34 cellular contexts compared by ENCODE assay signal in genomic region chr20:58461104-58461503, GRCh38. TPM values are rescaled to one million over a fixed set of nuclear protein-coding genes. Genes with fewer than 3 reads are reported as not detected.
"Had no signal": no experiment of that assay in that cellular context is flagged by ENCODE, and none has a peak within 500 bp of the region (broad histone marks: within the 10 kb centered on the region; RNA-seq: fewer than 3 reads in every experiment).

No MANE protein-coding gene starts in this region.

- H3K27ac Mint-ChIP-seq: activated CD4-positive, alpha-beta T cell treated with anti-CD3 and anti-CD28 coated beads, Interleukin-2, amount 10 ng/mL, durations not matched to agents 7 days and 5 days; activated CD8-positive, alpha-beta T cell treated with anti-CD3 and anti-CD28 coated beads, Interleukin-2, amount 10 ng/mL, durations not matched to agents 7 days and 5 days; activated naive CD4-positive, alpha-beta T cell treated with anti-CD3 and anti-CD28 coated beads for 36 hours; activated T-cell treated with anti-CD3 and anti-CD28 coated beads, Interleukin-2, amount 50 U/mL, for 24 hours; activated T-helper 2 cell treated with anti-CD3 and anti-CD28 coated beads, Interferon-gamma antibody, Interleukin-2, Interleukin-4, amounts not matched to agents 10 μg/mL and 5 μg/mL and 100 μg/mL, durations not matched to agents 14 hours and 24 hours and 36 hours; T-helper 1 cell treated with Interleukin-12 subunit alpha and Interleukin-12 subunit beta and Interleukin-4 antibody, amounts not matched to agents 30 μg/mL and 1 μg/mL, for 36 hours; T-helper 2 cell treated with Interferon-gamma antibody and Interleukin-4, amounts not matched to agents 5 μg/mL and 100 μg/mL, for 36 hours had no signal

- H2AFZ ChIP-seq: PC-9 had no signal

- H3K27me3 Mint-ChIP-seq: activated T-cell treated with anti-CD3 and anti-CD28 coated beads, Interleukin-2, amount 50 U/mL, for 24 hours; brain had no signal

- H3K4me1 Mint-ChIP-seq: activated CD4-positive, alpha-beta T cell treated with anti-CD3 and anti-CD28 coated beads, Interleukin-2, amount 10 ng/mL, durations not matched to agents 7 days and 5 days had no signal

- H3K4me3 ChIP-seq: adrenal gland, PC-9, SJCRH30 had no signal

- H3K27me3 ChIP-seq: adrenal gland, SJCRH30 had no signal

- H3K9ac ChIP-seq: SK-N-SH had no signal

- H3K36me3 ChIP-seq: adrenal gland, SJCRH30 had no signal

- DNase-seq: activated CD4-positive, alpha-beta T cell treated with anti-CD3 and anti-CD28 coated beads, Interleukin-2, amount 10 ng/mL, durations not matched to agents 7 days and 5 days; activated CD4-positive, alpha-beta T cell treated with anti-CD3 and anti-CD28 coated beads, Interleukin-2, amount 50 U/mL, for 48 hours; activated CD8-positive, alpha-beta T cell treated with anti-CD3 and anti-CD28 coated beads, Interleukin-2, amount 10 ng/mL, durations not matched to agents 7 days and 5 days; activated gamma-delta T cell treated with Interleukin-2 at 50 U/mL for 16 hours; activated naive CD4-positive, alpha-beta T cell treated with anti-CD3 and anti-CD28 coated beads for 36 hours; activated T-cell treated with anti-CD3 and anti-CD28 coated beads, Interleukin-2, amount 50 U/mL, for 24 hours; adrenal gland; central memory CD4-positive, alpha-beta T cell; Kasumi-1; KG1; MM.1S; MV-4-11; NCI-H1092; NCI-H1436 treated with DMSO at 0.1 percent for 48 hours; NCI-H1694 treated with DMSO at 0.1 percent for 48 hours; NCI-H2029; NCI-H2107; NCI-H2171; NCI-H510A; NCI-H526; NCI-H748 treated with DMSO at 0.1 percent for 48 hours; NK-92 treated with Interleukin-12 subunit alpha and Interleukin-12 subunit beta, amount 100 ng/mL, for 24 hours; PC-9; SHP77; SJCRH30; SK-N-SH had no signal

- H3K36me3 Mint-ChIP-seq: activated naive CD4-positive, alpha-beta T cell treated with anti-CD3 and anti-CD28 coated beads, Interleukin-2, amount 50 U/mL, for 72 hours had no signal

- ATAC-seq: activated CD8-positive, alpha-beta T cell treated with anti-CD3 and anti-CD28 coated beads, Interleukin-2, amount 10 ng/mL, durations not matched to agents 7 days and 5 days; activated naive CD4-positive, alpha-beta T cell treated with anti-CD3 and anti-CD28 coated beads, Interleukin-2, amount 50 U/mL, for 72 hours had no signal

- H3K9me3 Mint-ChIP-seq: activated CD4-positive, alpha-beta T cell treated with anti-CD3 and anti-CD28 coated beads, Interleukin-2, amount 10 ng/mL, durations not matched to agents 7 days and 5 days; activated naive CD4-positive, alpha-beta T cell treated with anti-CD3 and anti-CD28 coated beads for 36 hours; activated naive CD4-positive, alpha-beta T cell treated with anti-CD3 and anti-CD28 coated beads, Interleukin-2, amount 50 U/mL, for 72 hours; activated T-cell treated with anti-CD3 and anti-CD28 coated beads, Interleukin-2, amount 50 U/mL, for 24 hours; activated T-helper 2 cell treated with anti-CD3 and anti-CD28 coated beads, Interferon-gamma antibody, Interleukin-2, Interleukin-4, amounts not matched to agents 10 μg/mL and 5 μg/mL and 100 μg/mL, durations not matched to agents 14 hours and 24 hours and 36 hours; T-helper 1 cell treated with Interleukin-12 subunit alpha and Interleukin-12 subunit beta and Interleukin-4 antibody, amounts not matched to agents 30 μg/mL and 1 μg/mL, for 36 hours; T-helper 2 cell treated with Interferon-gamma antibody and Interleukin-4, amounts not matched to agents 5 μg/mL and 100 μg/mL, for 36 hours had no signal

- H3K4me1 ChIP-seq: adrenal gland, SJCRH30 had no signal

- H3K4me2 ChIP-seq: PC-9, SK-N-SH had no signal

- FAIRE-seq: RCC 7860, TTC549 had no signal

- H3K27ac ChIP-seq: adrenal gland, PC-9, SJCRH30 had no signal

- H3K4me3 Mint-ChIP-seq: activated CD4-positive, alpha-beta T cell treated with anti-CD3 and anti-CD28 coated beads, Interleukin-2, amount 10 ng/mL, durations not matched to agents 7 days and 5 days; activated CD8-positive, alpha-beta T cell treated with anti-CD3 and anti-CD28 coated beads, Interleukin-2, amount 10 ng/mL, durations not matched to agents 7 days and 5 days; activated naive CD4-positive, alpha-beta T cell treated with anti-CD3 and anti-CD28 coated beads for 36 hours; activated T-cell treated with anti-CD3 and anti-CD28 coated beads, Interleukin-2, amount 50 U/mL, for 24 hours; brain; T-helper 1 cell treated with Interleukin-12 subunit alpha and Interleukin-12 subunit beta and Interleukin-4 antibody, amounts not matched to agents 30 μg/mL and 1 μg/mL, for 36 hours; T-helper 2 cell treated with Interferon-gamma antibody and Interleukin-4, amounts not matched to agents 5 μg/mL and 100 μg/mL, for 36 hours had no signal

- H3K9me3 ChIP-seq: adrenal gland, SJCRH30, SK-N-SH had no signal

RNA-seq across cellular contexts. Expression of gene APCDD1L, which starts 54.1 kb away (rescaled TPM):
- total RNA-seq: activated CD4-positive, alpha-beta T cell treated with anti-CD3 and anti-CD28 coated beads, Interleukin-2, amount 10 ng/mL, durations not matched to agents 7 days and 5 days; activated CD8-positive, alpha-beta T cell treated with anti-CD3 and anti-CD28 coated beads, Interleukin-2, amount 10 ng/mL, durations not matched to agents 7 days and 5 days; activated naive CD4-positive, alpha-beta T cell treated with anti-CD3 and anti-CD28 coated beads for 36 hours; activated naive CD4-positive, alpha-beta T cell treated with anti-CD3 and anti-CD28 coated beads, Interleukin-2, amount 50 U/mL, for 72 hours; activated T-helper 2 cell treated with anti-CD3 and anti-CD28 coated beads, Interferon-gamma antibody, Interleukin-2, Interleukin-4, amounts not matched to agents 10 μg/mL and 5 μg/mL and 100 μg/mL, durations not matched to agents 14 hours and 24 hours and 36 hours; OCI-LY7; SJCRH30 had no signal
